ENCODE assay signal across 8 cellular contexts in the genomic region with DNA sequence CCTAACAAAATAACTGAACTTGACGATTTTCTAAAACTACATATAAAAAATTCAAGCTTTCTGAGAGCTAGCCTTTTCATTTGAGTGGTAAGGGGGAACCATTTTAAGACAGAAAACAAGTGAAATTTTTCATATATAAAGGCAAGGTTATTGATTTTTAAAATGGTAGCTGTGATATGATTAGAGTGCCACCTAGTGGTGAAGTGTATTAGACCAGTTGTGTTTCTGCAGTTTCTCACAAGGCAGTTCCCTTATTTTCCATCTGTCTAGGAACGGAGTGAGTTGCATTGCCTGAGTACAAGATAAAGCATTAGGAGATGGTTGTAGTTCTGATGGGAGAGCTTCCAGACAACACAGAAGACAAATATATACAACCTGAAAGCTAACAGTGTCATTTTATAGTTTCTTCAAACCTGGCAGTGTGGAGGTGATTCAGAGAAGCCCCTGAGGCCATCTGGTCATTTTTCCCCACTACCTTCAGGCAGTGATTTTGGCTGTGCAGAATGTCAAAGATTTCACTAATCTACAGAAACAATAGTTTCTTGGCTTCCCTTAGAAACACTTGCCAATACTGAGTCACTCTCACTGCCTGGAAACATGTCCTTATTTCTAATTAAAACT.
A peak's percentile ranks its signal among the peaks of the same experiment; 100 is the strongest.
DNase-seq lines count a peak whose midpoint lies in the region; ATAC-seq and TF ChIP-seq lines count a peak whose summit lies in the region.

No MANE protein-coding gene starts in this region.

- POLR2A ChIA-PET in CD4-positive, alpha-beta T cell (lab: Charles Lee), result no interaction called here

- DNase-seq in CD4-positive, alpha-beta T cell, result no peak
- DNase-seq in NCI-H748 treated with DMSO at 0.1 percent for 48 hours (lab: John Stamatoyannopoulos, UW), result peak; percentile 81
- DNase-seq in brain microvascular endothelial cell, result peak; percentile 67
- peak; percentile 71 for DNase-seq in left kidney (ENCODE audit: low read depth, low spot score)
- DNase-seq in uterus, result no peak

- H3K27me3 ChIP-seq in CD4-positive, alpha-beta T cell (ENCODE audit: control insufficient read depth, insufficient read depth, low read length), result no peaks in the 10 kb centered on the region
- H3K27me3 ChIP-seq in brain microvascular endothelial cell (replicated peaks) (no peaks in the 10 kb centered on the region), uterus (no peaks in the 10 kb centered on the region)

- H3K4me3 ChIP-seq in brain microvascular endothelial cell (ENCODE audit: low read depth, low read length) (no peak overlapping the region), uterus (no peak overlapping the region)

- H3K9me3 Mint-ChIP-seq in CD4-positive, alpha-beta T cell, result no peaks in the 10 kb centered on the region

- no peaks in the 10 kb centered on the region for H3K9me3 ChIP-seq in CD4-positive, alpha-beta T cell (ENCODE audit: control insufficient read depth, low read length)
- H3K9me3 ChIP-seq in uterus, result no peaks in the 10 kb centered on the region

- no peak overlapping the region for H3K27ac ChIP-seq in CD4-positive, alpha-beta T cell (ENCODE audit: low read depth, low read length)
- H3K27ac ChIP-seq in brain microvascular endothelial cell, result no peak overlapping the region
- no peak overlapping the region for H3K27ac ChIP-seq in uterus

- H3K27ac Mint-ChIP-seq in CD4-positive, alpha-beta T cell, result no peak overlapping the region

- H3K4me1 Mint-ChIP-seq in CD4-positive, alpha-beta T cell (ENCODE audit: low read depth), result no peaks in the 10 kb centered on the region

- TF ChIP-seq CTCF in CD4-positive, alpha-beta T cell (IDR thresholded peaks at IDR 0.05), result peak; percentile 83
- TF ChIP-seq CTCF in brain microvascular endothelial cell (IDR thresholded peaks at IDR 0.05; ENCODE audit: low read depth, low read length, missing control alignments) (peak; percentile 61), uterus (IDR thresholded peaks at IDR 0.05) (peak; percentile 34 to 64 (median 38))

- intact Hi-C loops in CD4-positive, alpha-beta T cell (cut with DNase I, micrococcal nuclease), result no loop called here
- intact Hi-C loops in uterus (cut with DNase I; ENCODE audit: low total_unique reads), result no loop called here

- H3K36me3 Mint-ChIP-seq in CD4-positive, alpha-beta T cell (ENCODE audit: low read depth), result no peaks in the 10 kb centered on the region

- peaks cover 14% of the 10 kb centered on the region for H3K27me3 Mint-ChIP-seq in CD4-positive, alpha-beta T cell

- CTCF ChIA-PET in CD4-positive, alpha-beta T cell (lab: Charles Lee), result interaction anchor here (0.7 to 2.1 kb wide), 3 partner anchors 9 to 19 kb away, joined by 3 to 4 read pairs (median 3); no protein-coding TSS in a partner anchor

- ATAC-seq in CD4-positive, alpha-beta T cell (ENCODE audit: poor library complexity), result no peak
- ATAC-seq in GM19035 (IDR thresholded peaks at IDR 0.05; ENCODE audit: unreplicated experiment) (peak; percentile 79), HG03457 (IDR thresholded peaks at IDR 0.05; ENCODE audit: unreplicated experiment) (peak; percentile 59), GM21717 (IDR thresholded peaks at IDR 0.05; ENCODE audit: unreplicated experiment) (no peak)

- in situ Hi-C loops in brain microvascular endothelial cell (cut with HindIII; ENCODE audit: low pct_ligation_motif_present, low sequenced_read_pairs), result no loop called here

- H3K36me3 ChIP-seq in brain microvascular endothelial cell (replicated peaks), result no peaks in the 10 kb centered on the region
- H3K36me3 ChIP-seq in uterus, result no peaks in the 10 kb centered on the region

- H3K4me1 ChIP-seq in uterus, result no peaks in the 10 kb centered on the region

- H3K4me3 Mint-ChIP-seq in CD4-positive, alpha-beta T cell, result no peak overlapping the region

- no peak for TF ChIP-seq POLR2A in uterus (IDR thresholded peaks at IDR 0.05)

Comparison
In these comparisons a context has a peak if more than half of its experiments do, and no peak if none do; other contexts are left out.
1. ATAC-seq: peak in GM19035 (single experiment) and HG03457 (single experiment); none in CD4-positive, alpha-beta T cell (single experiment) and GM21717 (single experiment).
2. DNase-seq: peak in NCI-H748 treated with DMSO at 0.1 percent for 48 hours (single experiment), brain microvascular endothelial cell (single experiment) and left kidney (single experiment); none in CD4-positive, alpha-beta T cell (0 of 10) and uterus (0 of 2).
3. Peak in every context shown above with its lines, with median percentiles within 50 percentile points of each other: CTCF ChIP-seq.